Comparison of ENCODE assay signal across 20 cellular contexts in the genomic region with DNA sequence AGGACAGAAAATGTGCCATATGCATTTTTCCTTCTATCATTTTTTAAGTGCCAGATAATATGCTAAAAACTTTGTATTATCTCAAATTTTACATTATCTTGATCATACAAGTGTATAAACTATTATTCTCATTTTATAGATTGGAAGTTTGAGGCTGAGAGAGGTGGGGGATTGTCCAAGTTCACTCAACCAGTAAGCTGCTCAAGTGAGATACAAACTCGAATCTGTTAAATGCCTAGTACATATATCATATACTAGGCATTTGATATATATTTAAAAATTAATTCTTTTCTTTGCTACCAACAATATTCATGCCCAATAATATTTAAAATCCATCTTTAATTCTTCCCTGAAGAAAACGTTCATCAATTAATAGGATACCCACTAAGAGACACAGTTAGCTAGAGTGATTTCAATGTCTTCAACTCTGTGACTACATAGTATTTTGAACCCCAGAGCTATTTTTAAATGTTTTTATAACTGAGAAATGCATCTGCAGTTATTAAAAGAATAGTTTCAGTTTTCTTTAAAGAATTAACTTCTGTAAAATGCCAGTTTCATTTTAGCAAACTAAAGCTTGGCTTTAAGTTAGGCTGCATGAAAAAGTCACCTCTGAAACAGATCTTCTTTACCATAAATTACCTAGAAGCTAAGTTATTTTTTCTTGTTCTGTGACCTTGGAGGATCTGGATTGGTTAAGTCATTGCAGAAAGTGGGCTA. TPM values are rescaled to one million over a fixed set of nuclear protein-coding genes. Genes with fewer than 3 reads are reported as not detected.
DNase-seq lines count a peak whose midpoint lies in the region; ATAC-seq and TF ChIP-seq lines count a peak whose summit lies in the region.
"Had no signal": no experiment of that assay in that cellular context is flagged by ENCODE, and none has a peak within 500 bp of the region (broad histone marks: within the 10 kb centered on the region; RNA-seq: fewer than 3 reads in every experiment).

No MANE protein-coding gene starts in this region.

- TF ChIP-seq CTCF in GM12864 (IDR thresholded peaks at IDR 0.05; ENCODE audit: low read depth, low read length, missing control alignments) (no peak), OCI-LY7 (conservative IDR thresholded peaks at IDR 0.05; ENCODE audit: low read length) (no peak), GM23338 (conservative IDR thresholded peaks at IDR 0.05; ENCODE audit: low read depth in 2 of 2) (no peak)

- ATAC-seq in GM19351 (IDR thresholded peaks at IDR 0.05; ENCODE audit: unreplicated experiment): peak; percentile 47
- peak; percentile 53 for ATAC-seq in HG02798 (IDR thresholded peaks at IDR 0.05; ENCODE audit: poor library complexity, unreplicated experiment)
- ATAC-seq in GM23338: no peak
- ATAC-seq: psoas muscle had no signal

- H3K27me3 Mint-ChIP-seq in activated CD4-positive, alpha-beta memory T cell treated with anti-CD3 and anti-CD28 coated beads for 36 hours: no peaks in the 10 kb centered on the region
- H3K27me3 Mint-ChIP-seq in GM23338 (ENCODE audit: insufficient read depth, low read depth, poor library complexity): no peaks in the 10 kb centered on the region
- H3K27me3 Mint-ChIP-seq: activated naive CD8-positive, alpha-beta T cell had no signal

- H3K79me2 ChIP-seq in OCI-LY7 (ENCODE audit: insufficient read depth, low read depth, low read length) (peaks cover 30% of the 10 kb centered on the region; the same call in 1 of the 2 replicates), mesendoderm (ENCODE audit: control insufficient read depth, insufficient read depth, low read length) (no peaks in the 10 kb centered on the region), GM23338 (replicated peaks; ENCODE audit: insufficient read depth) (no peaks in the 10 kb centered on the region)

- H2AFZ ChIP-seq in OCI-LY7 (ENCODE audit: low read length): no peak overlapping the region
- H2AFZ ChIP-seq in GM23338: no peak overlapping the region

- no peak overlapping the region for H3K9ac ChIP-seq in mesendoderm (ENCODE audit: low read length)
- H3K9ac ChIP-seq: BLaER1 had no signal

- H3K27ac Mint-ChIP-seq in activated CD4-positive, alpha-beta memory T cell treated with anti-CD3 and anti-CD28 coated beads for 36 hours: no peak overlapping the region
- no peak overlapping the region for H3K27ac Mint-ChIP-seq in GM23338
- H3K27ac Mint-ChIP-seq: activated naive CD8-positive, alpha-beta T cell had no signal

- H3K79me1 ChIP-seq in mesendoderm (ENCODE audit: low read length): no peaks in the 10 kb centered on the region

- H3K27me3 ChIP-seq in mesendoderm (ENCODE audit: insufficient read depth, low read length, poor library complexity) (no peaks in the 10 kb centered on the region), GM23338 (ENCODE audit: insufficient read depth) (no peaks in the 10 kb centered on the region)
- H3K27me3 ChIP-seq: BLaER1 had no signal

- CTCF ChIA-PET in OCI-LY7 (lab: Charles Lee; ENCODE audit: unreplicated experiment): no interaction called here
- CTCF ChIA-PET in activated CD4-positive, alpha-beta memory T cell treated with anti-CD3 and anti-CD28 coated beads for 36 hours (lab: Charles Lee): no interaction called here

- DNase-seq in GM12864 (ENCODE audit: low read depth) (peak; percentile 37), OCI-LY7 (ENCODE audit: low spot score) (peak; percentile 61), hepatic stellate cell (ENCODE audit: low spot score) (no peak), mesendoderm (no peak), GM23338 (ENCODE audit: low spot score) (no peak)
- DNase-seq in activated CD4-positive, alpha-beta memory T cell treated with anti-CD3 and anti-CD28 coated beads for 36 hours: no peak
- DNase-seq: activated CD4-positive, CD25-positive, alpha-beta regulatory T cell treated with anti-CD3 and anti-CD28 coated beads, Interleukin-2, amount 50 U/mL, for 72 hours; midbrain; NCI-H1694; NCI-H2227 treated with DMSO at 0.1 percent for 48 hours; NK-92 treated with Interleukin-12 subunit alpha and Interleukin-12 subunit beta, amount 100 ng/mL, for 24 hours; psoas muscle; T1000 had no signal

- no peak overlapping the region for H2BK5ac ChIP-seq in mesendoderm (ENCODE audit: low read length)

- no peak overlapping the region for H2BK120ac ChIP-seq in mesendoderm (ENCODE audit: low read depth, low read length)

- intact Hi-C loops in OCI-LY7 (cut with micrococcal nuclease; ENCODE audit: unreplicated experiment): loop anchor here (1.0 to 5.0 kb wide), 3 partner anchors 15 to 247 kb away; partner anchors contain the start of genes EAF2, IQCB1 and POLQ
- intact Hi-C loops in activated CD4-positive, alpha-beta memory T cell treated with anti-CD3 and anti-CD28 coated beads for 36 hours (cut with micrococcal nuclease): no loop called here

- H3K4me1 ChIP-seq in OCI-LY7 (ENCODE audit: insufficient read depth, low read length, poor library complexity, severe bottlenecking) (peaks cover 55% of the 10 kb centered on the region), mesendoderm (ENCODE audit: control insufficient read depth, low read depth, low read length) (no peaks in the 10 kb centered on the region), GM23338 (ENCODE audit: insufficient read depth) (no peaks in the 10 kb centered on the region)
- H3K4me1 ChIP-seq: BLaER1, psoas muscle had no signal

- H3F3A ChIP-seq in GM23338 (replicated peaks; ENCODE audit: low read depth): no peaks in the 10 kb centered on the region

- H3K9me3 Mint-ChIP-seq in activated CD4-positive, alpha-beta memory T cell treated with anti-CD3 and anti-CD28 coated beads for 36 hours: no peaks in the 10 kb centered on the region
- no peaks in the 10 kb centered on the region for H3K9me3 Mint-ChIP-seq in GM23338
- H3K9me3 Mint-ChIP-seq: neural crest cell had no signal

- no peak overlapping the region for H3K56ac ChIP-seq in mesendoderm (ENCODE audit: low read length)

- H3K9me3 ChIP-seq in OCI-LY7 (ENCODE audit: low read length): no peaks in the 10 kb centered on the region; the same call in 1 of the 2 replicates
- H3K9me3 ChIP-seq: BLaER1, psoas muscle had no signal

- no peak overlapping the region for H2AK5ac ChIP-seq in mesendoderm (ENCODE audit: low read length)

- peaks cover 38% of the 10 kb centered on the region for H3K36me3 Mint-ChIP-seq in activated CD4-positive, alpha-beta memory T cell treated with anti-CD3 and anti-CD28 coated beads for 36 hours
- peaks cover 15% of the 10 kb centered on the region for H3K36me3 Mint-ChIP-seq in GM23338 (ENCODE audit: low read depth)

- no peak overlapping the region for H3K4me3 Mint-ChIP-seq in activated CD4-positive, alpha-beta memory T cell treated with anti-CD3 and anti-CD28 coated beads for 36 hours
- H3K4me3 Mint-ChIP-seq in GM23338: no peak overlapping the region
- H3K4me3 Mint-ChIP-seq: activated naive CD8-positive, alpha-beta T cell; neural crest cell had no signal

- TSS peak; percentile 6 for BruUV-seq in OCI-LY7 (replicated peaks; lab: Mats Ljungman, UMichigan)

- H3K9me2 ChIP-seq in OCI-LY7 (ENCODE audit: insufficient read depth, low read length) (no peaks in the 10 kb centered on the region), GM23338 (ENCODE audit: insufficient read depth) (no peaks in the 10 kb centered on the region)

- H3K4me3 ChIP-seq in GM12864 (ENCODE audit: low read depth, low read length): no peak overlapping the region
- peak overlapping the region; percentile 49 for H3K4me3 ChIP-seq in OCI-LY7 (ENCODE audit: low read depth, low read length, poor library complexity, severe bottlenecking)
- no peak overlapping the region for H3K4me3 ChIP-seq in mesendoderm (ENCODE audit: low read length)
- H3K4me3 ChIP-seq in GM23338: no peak overlapping the region
- H3K4me3 ChIP-seq: BLaER1, psoas muscle, SK-N-MC, smooth muscle cell had no signal

- no peak overlapping the region for H4K5ac ChIP-seq in mesendoderm (ENCODE audit: low read length)

- H3K4me2 ChIP-seq in OCI-LY7 (ENCODE audit: low read length) (peak overlapping the region; percentile 67), mesendoderm (ENCODE audit: low read length) (no peak overlapping the region), GM23338 (no peak overlapping the region)
- H3K4me2 ChIP-seq: BLaER1, smooth muscle cell had no signal

- H3K18ac ChIP-seq in mesendoderm (ENCODE audit: low read length): no peak overlapping the region

- H2BK15ac ChIP-seq in mesendoderm (replicated peaks; ENCODE audit: low read depth): no peak overlapping the region

- H3K27ac ChIP-seq in OCI-LY7 (ENCODE audit: low read depth, low read length, poor library complexity, severe bottlenecking): peak overlapping the region; percentile 91
- H3K27ac ChIP-seq in mesendoderm (ENCODE audit: low read depth, low read length): no peak overlapping the region
- H3K27ac ChIP-seq in GM23338 (ENCODE audit: low read depth): no peak overlapping the region
- H3K27ac ChIP-seq: BLaER1, psoas muscle, SK-N-MC had no signal

- no peaks in the 10 kb centered on the region for H3K4me1 Mint-ChIP-seq in activated CD4-positive, alpha-beta memory T cell treated with anti-CD3 and anti-CD28 coated beads for 36 hours (ENCODE audit: low read depth)
- no peaks in the 10 kb centered on the region for H3K4me1 Mint-ChIP-seq in GM23338
- H3K4me1 Mint-ChIP-seq: neural crest cell had no signal

- WGBS in mesendoderm (ENCODE audit: extremely low coverage, insufficient coverage, low lambda C conversion rate): 100% methylated on average over 1 of the region's 2 CpGs

- POLR2A ChIA-PET in OCI-LY7 (lab: Charles Lee): interaction anchor here (0.5 to 8.4 kb wide), 17 partner anchors 9 to 124 kb away, joined by 3 to 178 read pairs (median 4); partner anchors contain the start of genes EAF2, GOLGB1 and IQCB1
- POLR2A ChIA-PET in activated CD4-positive, alpha-beta memory T cell treated with anti-CD3 and anti-CD28 coated beads for 36 hours (lab: Charles Lee): no interaction called here

- H3K23ac ChIP-seq in mesendoderm (ENCODE audit: low read length): no peak overlapping the region

- no peak overlapping the region for H3K4ac ChIP-seq in mesendoderm (ENCODE audit: low read depth, low read length)

- H4K20me1 ChIP-seq in OCI-LY7 (ENCODE audit: insufficient read depth, low read length): no peaks in the 10 kb centered on the region
- no peaks in the 10 kb centered on the region; the same call in 1 of the 2 replicates for H4K20me1 ChIP-seq in GM23338 (replicated peaks; ENCODE audit: insufficient read depth)
- H4K20me1 ChIP-seq: BLaER1 had no signal

- H4K8ac ChIP-seq in mesendoderm (ENCODE audit: low read depth, low read length): no peak overlapping the region

- peaks cover 92% of the 10 kb centered on the region for H3K36me3 ChIP-seq in OCI-LY7 (ENCODE audit: insufficient read depth, low read length)
- no peaks in the 10 kb centered on the region for H3K36me3 ChIP-seq in mesendoderm (ENCODE audit: control insufficient read depth, insufficient read depth, low read length)
- H3K36me3 ChIP-seq in GM23338 (ENCODE audit: insufficient read depth): peaks cover 6% of the 10 kb centered on the region; the same call in 1 of the 2 replicates

RNA-seq across cellular contexts. Expression of gene IQCB1, which starts 40.4 kb away (rescaled TPM):
- 77.5 and 108 TPM in 2 replicates for total RNA-seq in OCI-LY7 (2014; rRNA removed; shearing (Covaris generic))
- total RNA-seq in OCI-LY7 (2022): 94.3 and 100 TPM in 2 replicates
- 10 to 100 TPM; 36.8 to 37.3 TPM for total RNA-seq in activated CD4-positive, alpha-beta memory T cell treated with anti-CD3 and anti-CD28 coated beads for 36 hours
- polyA plus RNA-seq in mesendoderm (2013, experiment 1 of 2): 16.1 TPM
- 16.2 TPM for polyA plus RNA-seq in mesendoderm (2013, experiment 2 of 2)
- total RNA-seq in GM23338 (2014; rRNA removed; shearing (Covaris generic)): 31.8 and 39.0 TPM in 2 replicates
- polyA plus RNA-seq in GM23338 (2016; fragmentation: Nextera tagmentation; extraction: Ambion mirVana): 22.5 and 28.8 TPM in 2 replicates

RNA-seq across cellular contexts. Expression of gene EAF2, which starts 40.6 kb away (rescaled TPM):
- 66.3 and 78.1 TPM in 2 replicates for total RNA-seq in OCI-LY7 (2014; rRNA removed; shearing (Covaris generic))
- total RNA-seq in OCI-LY7 (2022): 131 and 132 TPM in 2 replicates
- 10 to 100 TPM; 14.4 to 14.8 TPM for total RNA-seq in activated CD4-positive, alpha-beta memory T cell treated with anti-CD3 and anti-CD28 coated beads for 36 hours
- polyA plus RNA-seq in mesendoderm (2013, experiment 1 of 2): 3.5 TPM
- 4.0 TPM for polyA plus RNA-seq in mesendoderm (2013, experiment 2 of 2)
- 5.7 and 8.8 TPM in 2 replicates for total RNA-seq in GM23338 (2014; rRNA removed; shearing (Covaris generic))
- polyA plus RNA-seq in GM23338 (2016; fragmentation: Nextera tagmentation; extraction: Ambion mirVana): 14.7 and 15.0 TPM in 2 replicates

RNA-seq across cellular contexts. Expression of gene GOLGB1, which starts 44.9 kb away (rescaled TPM):
- 11.5 and 15.4 TPM in 2 replicates for total RNA-seq in OCI-LY7 (2014; rRNA removed; shearing (Covaris generic))
- 30.3 and 32.1 TPM in 2 replicates for total RNA-seq in OCI-LY7 (2022)
- total RNA-seq in activated CD4-positive, alpha-beta memory T cell treated with anti-CD3 and anti-CD28 coated beads for 36 hours: 10 to 100 TPM; 22.7 to 26.0 TPM
- 8.4 TPM for polyA plus RNA-seq in mesendoderm (2013, experiment 1 of 2)
- 7.8 TPM for polyA plus RNA-seq in mesendoderm (2013, experiment 2 of 2)
- 19.8 and 34.5 TPM in 2 replicates for total RNA-seq in GM23338 (2014; rRNA removed; shearing (Covaris generic))
- polyA plus RNA-seq in GM23338 (2016; fragmentation: Nextera tagmentation; extraction: Ambion mirVana): 43.7 and 56.8 TPM in 2 replicates

Comparison
In these comparisons a context has a peak if more than half of its experiments do, and no peak if none do; other contexts are left out.
1. DNase-seq: peak in GM12864 (single experiment) and OCI-LY7 (single experiment); none in hepatic stellate cell (single experiment), activated CD4-positive, alpha-beta memory T cell treated with anti-CD3 and anti-CD28 coated beads for 36 hours (single experiment), mesendoderm (single experiment) and GM23338 (single experiment).